Comparison of ENCODE assay signal across 4 cellular contexts in the genomic region with DNA sequence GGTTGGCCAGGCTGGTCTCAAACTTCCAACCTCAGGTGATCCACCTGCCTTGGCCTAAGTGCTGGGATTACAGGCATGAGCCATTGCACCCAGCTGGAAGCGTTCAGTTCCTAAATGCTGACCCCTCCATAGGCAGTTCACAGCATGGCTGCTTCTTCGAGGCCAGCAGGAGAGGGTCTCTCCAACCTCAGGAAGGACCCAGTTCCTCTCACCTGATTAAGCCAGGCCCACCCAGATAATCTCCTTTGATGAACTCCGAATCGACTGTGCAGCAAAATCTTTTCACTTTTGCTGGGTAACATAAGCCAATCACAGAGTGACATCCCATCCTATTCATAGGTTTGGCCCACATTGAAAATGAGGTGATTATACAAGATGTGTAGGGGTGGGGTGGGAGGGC.
"Had no signal": no experiment of that assay in that cellular context is flagged by ENCODE, and none has a peak within 500 bp of the region (broad histone marks: within the 10 kb centered on the region; RNA-seq: fewer than 3 reads in every experiment).

No MANE protein-coding gene starts in this region.

- DNase-seq: H9, HCEC 1CT, HFFc6 had no signal

- H3K4me2 ChIP-seq: KMS-11 had no signal

- H3K27ac ChIP-seq: KMS-11 had no signal

- H3K9ac ChIP-seq: KMS-11 had no signal
